In genomic region chr1:32393136-32393535, GRCh38 we compare ENCODE assay signal across 1 cellular context.
TF ChIP-seq lines count a peak whose summit lies in the region.

No MANE protein-coding gene starts in this region.

TF ChIP-seq in H1, 55 proteins besides CTCF, POLR2A, EP300 and RAD21:
- TF ChIP-seq SAP30 (IDR thresholded peaks at IDR 0.05; ENCODE audit: insufficient read depth, insufficient replicate concordance, low read length), result no peak
- no peak for TF ChIP-seq POU5F1 (IDR thresholded peaks at IDR 0.05; ENCODE audit: low read depth, low read length)
- TF ChIP-seq CBX5 (IDR thresholded peaks at IDR 0.05; ENCODE audit: low read depth, low read length), result no peak
- no peak for TF ChIP-seq SRF (IDR thresholded peaks at IDR 0.05; ENCODE audit: low read depth, low read length)
- TF ChIP-seq CEBPB (IDR thresholded peaks at IDR 0.05; ENCODE audit: low read depth, low read length), result no peak
- TF ChIP-seq CHD1 (IDR thresholded peaks at IDR 0.05; ENCODE audit: low read depth, low read length), result no peak
- TF ChIP-seq E2F6 (IDR thresholded peaks at IDR 0.05), result no peak
- TF ChIP-seq BCL11A (IDR thresholded peaks at IDR 0.05; ENCODE audit: low read depth in 2 of 2, low read length in 2 of 2), result no peak
- TF ChIP-seq BACH1 (IDR thresholded peaks at IDR 0.05; ENCODE audit: low read length), result no peak
- TF ChIP-seq KDM4A (IDR thresholded peaks at IDR 0.05; ENCODE audit: low read depth, low read length, severe bottlenecking), result no peak
- TF ChIP-seq JUN (IDR thresholded peaks at IDR 0.05; ENCODE audit: low read depth, low read length), result no peak
- no peak for TF ChIP-seq EGR1 (IDR thresholded peaks at IDR 0.05; ENCODE audit: borderline replicate concordance, low read depth, low read length)
- no peak for TF ChIP-seq BRCA1 (IDR thresholded peaks at IDR 0.05; ENCODE audit: low read depth, low read length)
- no peak for TF ChIP-seq SIRT6 (IDR thresholded peaks at IDR 0.05; ENCODE audit: low read length)
- TF ChIP-seq RFX5 (IDR thresholded peaks at IDR 0.05; ENCODE audit: borderline replicate concordance, low read depth, low read length), result no peak
